ENCODE assay signal across 13 cellular contexts in the genomic region with DNA sequence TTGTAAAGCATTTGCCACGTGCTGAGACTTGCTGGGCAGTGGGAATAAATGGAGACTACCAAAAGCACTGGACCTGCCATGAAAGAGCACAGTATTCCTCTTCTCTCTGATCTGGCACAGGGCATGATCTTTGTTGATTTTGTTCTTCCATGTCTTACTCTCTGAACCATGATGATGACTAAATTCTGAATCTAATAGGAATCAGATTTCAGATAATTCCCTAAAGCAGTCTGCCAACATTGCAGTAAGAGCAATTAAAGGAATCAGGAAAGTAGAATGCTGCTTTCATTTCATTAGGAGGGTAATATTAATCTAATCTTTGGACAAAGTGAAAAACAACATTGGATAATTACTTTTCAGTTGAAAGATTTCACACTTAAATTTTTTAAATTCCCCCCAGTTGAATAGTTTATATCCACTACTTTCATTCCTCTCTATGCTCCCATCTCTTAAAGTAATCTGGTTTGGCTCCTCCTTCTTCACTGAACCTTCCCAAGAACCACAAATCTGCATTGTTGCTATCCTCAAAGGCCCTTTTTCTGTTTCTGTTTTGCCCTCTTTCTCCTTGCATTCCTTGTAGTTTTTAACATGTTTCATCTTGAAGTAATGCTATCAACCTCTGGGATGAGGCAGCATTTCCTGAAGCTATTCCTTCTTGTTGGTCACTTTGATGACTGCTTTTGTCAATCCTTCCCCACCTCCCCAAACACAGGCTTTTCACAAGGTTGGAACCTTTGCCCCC.
DNase-seq lines count a peak whose midpoint lies in the region; ATAC-seq, FAIRE-seq and TF ChIP-seq lines count a peak whose summit lies in the region.
"Had no signal": no experiment of that assay in that cellular context is flagged by ENCODE, and none has a peak within 500 bp of the region (broad histone marks: within the 10 kb centered on the region; RNA-seq: fewer than 3 reads in every experiment).

No MANE protein-coding gene starts in this region.

- POLR2A ChIA-PET in K562 (lab: Yijun Ruan, JAX): no interaction called here

- H3K4me2 ChIP-seq in K562 (ENCODE audit: insufficient read depth, low read length) (no peak overlapping the region), mesendoderm (ENCODE audit: low read length) (no peak overlapping the region)

- H3K27me3 ChIP-seq in K562 (ENCODE audit: control insufficient read depth in 2 of 2, insufficient read depth in 2 of 2, low read length in 2 of 2) (no peaks in the 10 kb centered on the region), mesendoderm (ENCODE audit: insufficient read depth, low read length, poor library complexity) (no peaks in the 10 kb centered on the region), esophagus squamous epithelium (no peaks in the 10 kb centered on the region), dorsolateral prefrontal cortex (no peaks in the 10 kb centered on the region)

- no peak overlapping the region for H3K4ac ChIP-seq in mesendoderm (ENCODE audit: low read depth, low read length)

- no peak overlapping the region for H2AK5ac ChIP-seq in mesendoderm (ENCODE audit: low read length)

- CTCF ChIA-PET in K562 (lab: Yijun Ruan, JAX; ENCODE audit: low intra/inter-chr PET ratio): no interaction called here

- no peak overlapping the region for H2BK5ac ChIP-seq in mesendoderm (ENCODE audit: low read length)

- H3K56ac ChIP-seq in mesendoderm (ENCODE audit: low read length): no peak overlapping the region

- H3K9me3 ChIP-seq in K562 (replicated peaks; ENCODE audit: control insufficient read depth, insufficient read depth, low read depth, low read length) (no peaks in the 10 kb centered on the region), esophagus squamous epithelium (no peaks in the 10 kb centered on the region), mucosa of descending colon (no peaks in the 10 kb centered on the region)

- no peak overlapping the region for H3K27ac ChIP-seq in K562 (ENCODE audit: extremely low read depth, low read depth, low read length)
- no peak overlapping the region for H3K27ac ChIP-seq in mesendoderm (ENCODE audit: low read depth, low read length)
- peak overlapping the region in 1 of 4 donors; percentile 10 for H3K27ac ChIP-seq in esophagus squamous epithelium
- H3K27ac ChIP-seq in dorsolateral prefrontal cortex: no peak overlapping the region

- no peak overlapping the region for H4K8ac ChIP-seq in mesendoderm (ENCODE audit: low read depth, low read length)

- TF ChIP-seq RAD21 in K562 (CRISPR knock-in tag; conservative IDR thresholded peaks at IDR 0.05 in 1 of 2, IDR thresholded peaks at IDR 0.05 in 1 of 2): no peak

- TF ChIP-seq CTCF in K562 (IDR thresholded peaks at IDR 0.05 in 2 of 3, conservative IDR thresholded peaks at IDR 0.05 in 1 of 3; ENCODE audit: insufficient read depth in 2 of 3, low read depth in 1 of 3, low read length in 3 of 3) (no peak), esophagus squamous epithelium (IDR thresholded peaks at IDR 0.05) (no peak), mucosa of descending colon (IDR thresholded peaks at IDR 0.05) (no peak), dorsolateral prefrontal cortex (IDR thresholded peaks at IDR 0.05 in 54 of 56, conservative IDR thresholded peaks at IDR 0.05 in 2 of 56; ENCODE audit: low read depth in 1 of 56, partially characterized antibody in 56 of 56) (no peak)

- DNase-seq in DMS153 treated with DMSO at 0.1 percent for 48 hours (lab: John Stamatoyannopoulos, UW; ENCODE audit: unreplicated experiment) (peak; percentile 33), NCI-H2171 (lab: John Stamatoyannopoulos, UW) (peak; percentile 19), K562 (ENCODE audit: extremely low read depth in 1 of 4, low spot score in 3 of 4) (no peak), mesendoderm (peak; percentile 20), esophagus squamous epithelium (lab: John Stamatoyannopoulos, UW) (no peak), mucosa of descending colon (no peak), amniotic stem cell (lab: John Stamatoyannopoulos, UW) (no peak), dorsolateral prefrontal cortex (no peak)
- DNase-seq: activated CD4-positive, alpha-beta T cell treated with anti-CD3 and anti-CD28 coated beads, Interleukin-2, amount 10 ng/mL, durations not matched to agents 7 days and 5 days; activated naive CD8-positive, alpha-beta T cell treated with anti-CD3 and anti-CD28 coated beads for 36 hours; CD8-positive, alpha-beta T cell; NCI-H2227 treated with DMSO at 0.1 percent for 48 hours had no signal

- no peak for TF ChIP-seq POLR2A in K562 (conservative IDR thresholded peaks at IDR 0.05)
- no peak for TF ChIP-seq POLR2A in esophagus squamous epithelium (IDR thresholded peaks at IDR 0.05)

- H2BK120ac ChIP-seq in mesendoderm (ENCODE audit: low read depth, low read length): no peak overlapping the region

- intact Hi-C loops in K562 (cut with micrococcal nuclease): no loop called here
- intact Hi-C loops in esophagus squamous epithelium (cut with DNase I): no loop called here
- intact Hi-C loops in mucosa of descending colon (cut with DNase I, micrococcal nuclease): no loop called here
- intact Hi-C loops in dorsolateral prefrontal cortex (cut with DNase I): no loop called here

- H3K4me1 ChIP-seq in K562 (replicated peaks in 1 of 2; ENCODE audit: control insufficient read depth in 2 of 2, insufficient read depth in 2 of 2, low read length in 2 of 2): peaks cover 0 to 13% of the 10 kb centered on the region in 2 experiments; a peak in 2 of 5 replicates
- no peaks in the 10 kb centered on the region for H3K4me1 ChIP-seq in mesendoderm (ENCODE audit: control insufficient read depth, low read depth, low read length)
- H3K4me1 ChIP-seq in esophagus squamous epithelium: peaks cover 0 to 22% (median 16%) of the 10 kb centered on the region in 3 donors
- no peaks in the 10 kb centered on the region for H3K4me1 ChIP-seq in mucosa of descending colon (ENCODE audit: low read depth)

- H4K5ac ChIP-seq in mesendoderm (ENCODE audit: low read length): no peak overlapping the region

- no peak overlapping the region for H3K23ac ChIP-seq in mesendoderm (ENCODE audit: low read length)

- H3K9me1 ChIP-seq in K562 (ENCODE audit: control insufficient read depth, insufficient read depth, low read length): no peaks in the 10 kb centered on the region

- in situ Hi-C loops in K562 (cut with MboI): no loop called here

- TF ChIP-seq EP300 in K562 (IDR thresholded peaks at IDR 0.05; ENCODE audit: low read length): no peak

- H4K20me1 ChIP-seq in K562 (replicated peaks; ENCODE audit: control insufficient read depth, insufficient read depth, low read length): no peaks in the 10 kb centered on the region

- no peaks in the 10 kb centered on the region for H3K36me3 ChIP-seq in K562 (ENCODE audit: control insufficient read depth, insufficient read depth, low read length)
- no peaks in the 10 kb centered on the region for H3K36me3 ChIP-seq in mesendoderm (ENCODE audit: control insufficient read depth, insufficient read depth, low read length)
- H3K36me3 ChIP-seq in esophagus squamous epithelium: no peaks in the 10 kb centered on the region
- H3K36me3 ChIP-seq in mucosa of descending colon (ENCODE audit: low read depth): no peaks in the 10 kb centered on the region

- H3K4me3 ChIP-seq in K562 (no peak overlapping the region), mesendoderm (ENCODE audit: low read length) (no peak overlapping the region), esophagus squamous epithelium (no peak overlapping the region), mucosa of descending colon (no peak overlapping the region), dorsolateral prefrontal cortex (no peak overlapping the region)

- H2BK15ac ChIP-seq in mesendoderm (replicated peaks; ENCODE audit: low read depth): no peak overlapping the region

- no peaks in the 10 kb centered on the region for H3K79me1 ChIP-seq in mesendoderm (ENCODE audit: low read length)

- no peak overlapping the region for H3K18ac ChIP-seq in mesendoderm (ENCODE audit: low read length)

- H3K79me2 ChIP-seq in K562 (ENCODE audit: control insufficient read depth, insufficient read depth, low read length): no peaks in the 10 kb centered on the region
- no peaks in the 10 kb centered on the region for H3K79me2 ChIP-seq in mesendoderm (ENCODE audit: control insufficient read depth, insufficient read depth, low read length)

- ATAC-seq in K562 (no peak), mucosa of descending colon (no peak)
- ATAC-seq: CD8-positive, alpha-beta T cell had no signal

- H3K9ac ChIP-seq in K562 (ENCODE audit: insufficient read depth in 1 of 2, low read depth in 2 of 2, low read length in 2 of 2) (no peak overlapping the region), mesendoderm (ENCODE audit: low read length) (no peak overlapping the region)

- BruUV-seq in K562 (replicated peaks; lab: Mats Ljungman, UMichigan): no TSS peak

- peak overlapping the region; percentile 29; the same call in 1 of the 2 replicates for H2AFZ ChIP-seq in K562 (ENCODE audit: low read depth, low read length)

- 0% methylated on average over 1 of the region's 1 CpG for WGBS in K562 (ENCODE audit: insufficient coverage, low coverage, missing lambda C conversion rate)
- no CpG with 5 or more reads among the region's 1 CpG for WGBS in mesendoderm (ENCODE audit: extremely low coverage, insufficient coverage, low lambda C conversion rate)
- WGBS in esophagus squamous epithelium, 2 donors: 17 to 53% methylated on average over 1 of the region's 1 CpG

- no peak for FAIRE-seq in K562 (lab: Jason Lieb, UNC)
- FAIRE-seq: HTR-8/SVneo had no signal

TF ChIP-seq in K562, 482 proteins besides CTCF, POLR2A, EP300 and RAD21 (continues in another document):
- no peak for TF ChIP-seq MTA2 (IDR thresholded peaks at IDR 0.05; ENCODE audit: low read depth)

Comparison
In these comparisons a context has a peak if more than half of its experiments do, and no peak if none do; other contexts are left out.
1. DNase-seq: peak in DMS153 treated with DMSO at 0.1 percent for 48 hours (single experiment), NCI-H2171 (single experiment) and mesendoderm (single experiment); none in K562 (0 of 4), esophagus squamous epithelium (single experiment), mucosa of descending colon (0 of 3), amniotic stem cell (single experiment) and dorsolateral prefrontal cortex (0 of 10).